ENCODE assay signal across 19 cellular contexts in the genomic region with DNA sequence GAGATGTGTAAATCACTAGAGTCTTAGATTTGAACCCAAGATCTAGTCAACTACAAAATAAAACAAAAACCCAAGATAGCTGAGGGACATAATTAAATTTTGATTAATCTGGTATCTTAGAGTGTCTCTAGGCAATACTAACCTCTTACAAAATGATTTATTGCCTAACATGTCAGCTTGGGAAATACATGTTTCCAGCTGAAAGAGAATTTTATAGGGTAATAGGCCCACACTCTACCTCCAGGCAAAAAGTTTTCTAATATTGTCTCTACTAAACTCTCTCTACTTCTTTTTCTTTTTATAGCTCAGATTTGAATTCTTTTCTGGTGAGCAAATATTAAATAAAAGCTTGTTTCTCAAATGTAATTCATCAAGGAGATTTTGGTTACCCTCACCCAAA.
"Had no signal": no experiment of that assay in that cellular context is flagged by ENCODE, and none has a peak within 500 bp of the region (broad histone marks: within the 10 kb centered on the region; RNA-seq: fewer than 3 reads in every experiment).

No MANE protein-coding gene starts in this region.

- H3K27ac Mint-ChIP-seq: activated naive CD8-positive, alpha-beta T cell; brain; naive thymus-derived CD8-positive, alpha-beta T cell; stimulated activated naive B cell treated with anti-CD40 and anti-IgM and Interleukin-4, amounts not matched to agents 10 μg/mL and 1 μg/mL and 100 μg/mL, for 72 hours had no signal

- H3K36me3 ChIP-seq: gastroesophageal sphincter, neutrophil, transverse colon had no signal

- H3K9me3 Mint-ChIP-seq: naive thymus-derived CD8-positive, alpha-beta T cell; stimulated activated naive B cell treated with anti-CD40 and anti-IgM and Interleukin-4, amounts not matched to agents 10 μg/mL and 1 μg/mL and 100 μg/mL, for 72 hours had no signal

- ATAC-seq: activated CD4-positive, CD25-positive, alpha-beta regulatory T cell treated with anti-CD3 and anti-CD28 coated beads, Interleukin-2, amount 50 U/mL, for 24 hours; gastroesophageal sphincter; left colon; naive thymus-derived CD8-positive, alpha-beta T cell; stimulated activated naive B cell treated with anti-CD40 and anti-IgM and Interleukin-4, amounts not matched to agents 10 μg/mL and 1 μg/mL and 100 μg/mL, for 72 hours had no signal

- H3K4me3 ChIP-seq: gastroesophageal sphincter, transverse colon had no signal

- H3K4me1 ChIP-seq: gastroesophageal sphincter, transverse colon had no signal

- H3K36me3 Mint-ChIP-seq: activated naive CD8-positive, alpha-beta T cell; brain; naive thymus-derived CD8-positive, alpha-beta T cell; stimulated activated naive B cell treated with anti-CD40 and anti-IgM and Interleukin-4, amounts not matched to agents 10 μg/mL and 1 μg/mL and 100 μg/mL, for 72 hours had no signal

- H3K4me1 Mint-ChIP-seq: brain had no signal

- H3K9me3 ChIP-seq: gastroesophageal sphincter, neutrophil, transverse colon had no signal

- H3K27ac ChIP-seq: gastroesophageal sphincter, neutrophil, transverse colon had no signal

- H3K4me3 Mint-ChIP-seq: activated naive CD8-positive, alpha-beta T cell; brain; naive thymus-derived CD8-positive, alpha-beta T cell; stimulated activated naive B cell treated with anti-CD40 and anti-IgM and Interleukin-4, amounts not matched to agents 10 μg/mL and 1 μg/mL and 100 μg/mL, for 72 hours had no signal

- DNase-seq: activated CD4-positive, alpha-beta T cell treated with anti-CD3 and anti-CD28 coated beads, Interleukin-2, amount 50 U/mL, for 1 hour; activated CD8-positive, alpha-beta memory T cell treated with anti-CD3 and anti-CD28 coated beads for 24 hours; activated gamma-delta T cell treated with Interleukin-2 at 50 U/mL for 16 hours; cortex of kidney; effector CD4-positive, alpha-beta T cell; left colon; naive thymus-derived CD8-positive, alpha-beta T cell; posterior cingulate gyrus; retina; stimulated activated CD4-positive, alpha-beta T cell treated with anti-CD3 and anti-CD28 coated beads, Interleukin-2, amount 100 ng/mL, for 48 hours; stimulated activated naive B cell treated with anti-CD40 and anti-IgM and Interleukin-4, amounts not matched to agents 10 μg/mL and 1 μg/mL and 100 μg/mL, for 72 hours; substantia nigra; T1000; transverse colon had no signal

- H3K27me3 ChIP-seq: gastroesophageal sphincter, neutrophil, transverse colon had no signal
